ENCODE assay signal across 1 cellular context in genomic region chr19:57632987-57633831, GRCh38.
A peak's percentile ranks its signal among the peaks of the same experiment; 100 is the strongest.
TF ChIP-seq lines count a peak whose summit lies in the region.

TSS of gene ZNF211 (plus strand) at chr19:57633168. CDS start at chr19:57633347, 179 bp downstream.

TF ChIP-seq in HEK293, 187 proteins besides CTCF, POLR2A, EP300 and RAD21 (continued from another document and continues in another):
- TF ChIP-seq ZNF580 (tag by site-specific recombination; IDR thresholded peaks at IDR 0.05), result no peak
- peak; percentile 94 for TF ChIP-seq ZNF76 (tag by site-specific recombination; IDR thresholded peaks at IDR 0.05; ENCODE audit: borderline replicate concordance, low read depth)
- no peak for TF ChIP-seq ZNF221 (tag by site-specific recombination; IDR thresholded peaks at IDR 0.05; ENCODE audit: borderline replicate concordance)
- no peak for TF ChIP-seq ZNF114 (tag by site-specific recombination; IDR thresholded peaks at IDR 0.05)
- TF ChIP-seq SCRT2 (tag by site-specific recombination; IDR thresholded peaks at IDR 0.05), result 0 out of 2 replicates have a peak, but pooled peaks have one; percentile 42
- peak; percentile 83 for TF ChIP-seq KLF9 (tag by site-specific recombination; IDR thresholded peaks at IDR 0.05; ENCODE audit: low read depth)
- TF ChIP-seq ZBTB11 (tag by site-specific recombination; conservative IDR thresholded peaks at IDR 0.05; ENCODE audit: low read depth), result peak; percentile 78
- no peak for TF ChIP-seq ZFP37 (tag by site-specific recombination; IDR thresholded peaks at IDR 0.05)
- no peak for TF ChIP-seq ZNF133 (tag by site-specific recombination; IDR thresholded peaks at IDR 0.05)
- peak; percentile 74 for TF ChIP-seq GLIS1 (tag by site-specific recombination; IDR thresholded peaks at IDR 0.05)
- TF ChIP-seq EGR2 (tag by site-specific recombination; IDR thresholded peaks at IDR 0.05; ENCODE audit: low read depth), result peak; percentile 74
- TF ChIP-seq RBAK (tag by site-specific recombination; IDR thresholded peaks at IDR 0.05), result no peak
- no peak for TF ChIP-seq ZNF2 (tag by site-specific recombination; IDR thresholded peaks at IDR 0.05)
- TF ChIP-seq ZIC2 (tag by site-specific recombination; IDR thresholded peaks at IDR 0.05), result peak; percentile 39; the same call in 1 of the 2 replicates
- TF ChIP-seq ZNF324 (tag by site-specific recombination; IDR thresholded peaks at IDR 0.05), result peak; percentile 16; the same call in 1 of the 2 replicates
- no peak for TF ChIP-seq BCL11A (tag by site-specific recombination; IDR thresholded peaks at IDR 0.05; ENCODE audit: low read depth)
- TF ChIP-seq ZNF518A (tag by site-specific recombination; conservative IDR thresholded peaks at IDR 0.05; ENCODE audit: low read depth), result peak; percentile 69
- no peak for TF ChIP-seq BCL11B (tag by site-specific recombination; IDR thresholded peaks at IDR 0.05; ENCODE audit: low read depth)
- no peak for TF ChIP-seq ZNF394 (tag by site-specific recombination; IDR thresholded peaks at IDR 0.05; ENCODE audit: borderline replicate concordance)
- TF ChIP-seq KLF1 (tag by site-specific recombination; IDR thresholded peaks at IDR 0.05), result peak; percentile 69
- TF ChIP-seq ZNF18 (tag by site-specific recombination; IDR thresholded peaks at IDR 0.05), result no peak
- peak; percentile 62; the same call in 1 of the 2 replicates for TF ChIP-seq YY1 (tag by site-specific recombination; IDR thresholded peaks at IDR 0.05)
- TF ChIP-seq ZNF155 (tag by site-specific recombination; IDR thresholded peaks at IDR 0.05), result no peak
- TF ChIP-seq SP2 (tag by site-specific recombination; IDR thresholded peaks at IDR 0.05), result peak; percentile 94
- no peak for TF ChIP-seq ZNF626 (tag by site-specific recombination; IDR thresholded peaks at IDR 0.05)
- TF ChIP-seq ZFHX2 (tag by site-specific recombination; conservative IDR thresholded peaks at IDR 0.05), result peak; percentile 90
- no peak for TF ChIP-seq ZNF560 (tag by site-specific recombination; IDR thresholded peaks at IDR 0.05; ENCODE audit: borderline replicate concordance)
- peak; percentile 62; the same call in 1 of the 2 replicates for TF ChIP-seq ZBTB20 (tag by site-specific recombination; IDR thresholded peaks at IDR 0.05)
- no peak for TF ChIP-seq GLI4 (tag by site-specific recombination; IDR thresholded peaks at IDR 0.05)
- no peak for TF ChIP-seq FEZF1 (tag by site-specific recombination; IDR thresholded peaks at IDR 0.05)
- no peak for TF ChIP-seq ZNF600 (tag by site-specific recombination; IDR thresholded peaks at IDR 0.05)
- no peak for TF ChIP-seq ZNF223 (tag by site-specific recombination; IDR thresholded peaks at IDR 0.05)
- no peak for TF ChIP-seq ZNF292 (tag by site-specific recombination; IDR thresholded peaks at IDR 0.05; ENCODE audit: borderline replicate concordance, low read depth)
- no peak for TF ChIP-seq ZNF366 (tag by site-specific recombination; conservative IDR thresholded peaks at IDR 0.05)
- peak; percentile 98 for TF ChIP-seq SP3 (tag by site-specific recombination; IDR thresholded peaks at IDR 0.05)
- TF ChIP-seq TSHZ1 (tag by site-specific recombination; IDR thresholded peaks at IDR 0.05; ENCODE audit: borderline replicate concordance), result no peak
- peak; percentile 8; the same call in 1 of the 2 replicates for TF ChIP-seq ZNF398 (tag by site-specific recombination; IDR thresholded peaks at IDR 0.05)
- 0 out of 2 replicates have a peak, but pooled peaks have one; percentile 56 for TF ChIP-seq ZBTB10 (tag by site-specific recombination; IDR thresholded peaks at IDR 0.05)
- peak; percentile 92; the same call in 1 of the 2 replicates for TF ChIP-seq HOXC10 (CRISPR knock-in tag; IDR thresholded peaks at IDR 0.05)
- TF ChIP-seq SCRT1 (tag by site-specific recombination; IDR thresholded peaks at IDR 0.05; ENCODE audit: borderline replicate concordance), result no peak; the same call in 1 of the 2 replicates
- TF ChIP-seq ZBTB44 (tag by site-specific recombination; IDR thresholded peaks at IDR 0.05), result no peak
- TF ChIP-seq ZNF677 (tag by site-specific recombination; IDR thresholded peaks at IDR 0.05), result no peak
- TF ChIP-seq ZNF16 (tag by site-specific recombination; IDR thresholded peaks at IDR 0.05; ENCODE audit: low read depth), result no peak
